10 cellular contexts compared by ENCODE assay signal in genomic region chr2:177207101-177207500, GRCh38. TPM values are rescaled to one million over a fixed set of nuclear protein-coding genes. Genes with fewer than 3 reads are reported as not detected.
DNase-seq lines count a peak whose midpoint lies in the region; ATAC-seq and TF ChIP-seq lines count a peak whose summit lies in the region.
"Had no signal": no experiment of that assay in that cellular context is flagged by ENCODE, and none has a peak within 500 bp of the region (broad histone marks: within the 10 kb centered on the region; RNA-seq: fewer than 3 reads in every experiment).

No MANE protein-coding gene starts in this region.

- TF ChIP-seq POLR2A in sigmoid colon (IDR thresholded peaks at IDR 0.05): no peak

- intact Hi-C loops in sigmoid colon (cut with DNase I): no loop called here

- ATAC-seq in activated naive CD4-positive, alpha-beta T cell treated with anti-CD3 and anti-CD28 coated beads, Interleukin-2, amount 50 U/mL, for 72 hours: peak; percentile 75 to 84
- ATAC-seq in GM21737 (IDR thresholded peaks at IDR 0.05; ENCODE audit: unreplicated experiment): peak; percentile 59
- peak; percentile 63 for ATAC-seq in HG03342 (IDR thresholded peaks at IDR 0.05; ENCODE audit: unreplicated experiment)
- no peak for ATAC-seq in HG02840 (IDR thresholded peaks at IDR 0.05; ENCODE audit: low FRiP score, unreplicated experiment)

- H3K27ac ChIP-seq in sigmoid colon: no peak overlapping the region

- H3K27me3 ChIP-seq in sigmoid colon: no peaks in the 10 kb centered on the region

- peaks cover 0 to 15% (median 13%) of the 10 kb centered on the region in 4 donors for H3K4me1 ChIP-seq in sigmoid colon

- TF ChIP-seq CTCF in sigmoid colon (IDR thresholded peaks at IDR 0.05): no peak

- no peak for DNase-seq in activated naive CD4-positive, alpha-beta T cell treated with anti-CD3 and anti-CD28 coated beads, Interleukin-2, amount 50 U/mL, for 72 hours (ENCODE audit: low spot score in 2 of 2)
- no peak for DNase-seq in activated naive CD4-positive, alpha-beta T cell (lab: John Stamatoyannopoulos, UW)
- DNase-seq in ecto neural progenitor cell (ENCODE audit: low spot score): no peak
- no peak for DNase-seq in cerebellar nuclear complex (lab: John Stamatoyannopoulos, UW)
- no peak for DNase-seq in sigmoid colon
- DNase-seq: activated CD4-positive, alpha-beta memory T cell treated with anti-CD3 and anti-CD28 coated beads, Interleukin-2, amount 10 ng/mL, durations not matched to agents 7 days and 5 days; stimulated activated naive CD4-positive, alpha-beta T cell had no signal

- peaks cover 0 to 9% of the 10 kb centered on the region in 2 donors for H3K36me3 Mint-ChIP-seq in activated naive CD4-positive, alpha-beta T cell treated with anti-CD3 and anti-CD28 coated beads, Interleukin-2, amount 50 U/mL, for 72 hours

- 77 to 79% methylated on average over 2 of the region's 2 CpGs for WGBS in sigmoid colon, 2 donors

- H3K27ac Mint-ChIP-seq in activated naive CD4-positive, alpha-beta T cell treated with anti-CD3 and anti-CD28 coated beads, Interleukin-2, amount 50 U/mL, for 72 hours: peak overlapping the region in 1 of 2 donors; percentile 79
- H3K27ac Mint-ChIP-seq: activated CD4-positive, alpha-beta memory T cell treated with anti-CD3 and anti-CD28 coated beads, Interleukin-2, amount 10 ng/mL, durations not matched to agents 7 days and 5 days had no signal

- TF ChIP-seq EP300 in sigmoid colon (IDR thresholded peaks at IDR 0.05): no peak

- no peak overlapping the region for H3K4me3 ChIP-seq in sigmoid colon

- H3K9me3 Mint-ChIP-seq in activated naive CD4-positive, alpha-beta T cell treated with anti-CD3 and anti-CD28 coated beads, Interleukin-2, amount 50 U/mL, for 72 hours: no peaks in the 10 kb centered on the region
- H3K9me3 Mint-ChIP-seq: activated CD4-positive, alpha-beta memory T cell treated with anti-CD3 and anti-CD28 coated beads, Interleukin-2, amount 10 ng/mL, durations not matched to agents 7 days and 5 days had no signal

- no peaks in the 10 kb centered on the region for H3K9me3 ChIP-seq in sigmoid colon

- H3K36me3 ChIP-seq in sigmoid colon: no peaks in the 10 kb centered on the region

RNA-seq across cellular contexts. Expression of gene HNRNPA3, which starts 5.5 kb away (rescaled TPM):
- 100 to 1,000 TPM; 259 to 273 TPM for total RNA-seq in activated naive CD4-positive, alpha-beta T cell treated with anti-CD3 and anti-CD28 coated beads, Interleukin-2, amount 50 U/mL, for 72 hours
- 10 to 100 TPM; 69.2 to 82.1 (median 74.5) TPM for total RNA-seq in sigmoid colon
- polyA plus RNA-seq in sigmoid colon: 100 to 1,000 TPM; 130 to 261 (median 131) TPM

RNA-seq across cellular contexts. Expression of gene NFE2L2, which starts 57.4 kb away (rescaled TPM):
- total RNA-seq in activated naive CD4-positive, alpha-beta T cell treated with anti-CD3 and anti-CD28 coated beads, Interleukin-2, amount 50 U/mL, for 72 hours: 10 to 100 TPM; 44.7 to 82.2 TPM
- total RNA-seq in sigmoid colon: 100 to 1,000 TPM in 2 of 4 donors, 10 to 100 TPM in 2; 88.1 to 103 (median 98.1) TPM
- 10 to 100 TPM; 46.7 to 88.3 (median 69.7) TPM for polyA plus RNA-seq in sigmoid colon
